In the genomic region with DNA sequence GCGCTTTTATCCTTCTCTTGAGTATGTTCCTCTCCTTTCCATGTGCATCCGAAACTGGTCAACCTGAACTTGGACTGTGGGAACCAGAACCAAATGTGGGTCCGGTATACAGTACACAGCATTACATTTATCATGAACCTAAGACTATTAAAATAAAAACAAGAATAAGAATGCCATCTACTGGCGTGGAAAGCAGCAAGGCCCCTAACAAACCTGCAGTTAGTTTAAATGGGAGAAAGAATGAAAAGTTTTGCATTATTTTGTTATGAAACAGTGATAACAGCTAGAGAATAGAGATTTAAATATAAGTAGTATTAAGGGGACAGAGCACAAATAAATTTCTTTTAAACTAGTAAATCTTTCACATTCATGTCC, we compare ENCODE assay signal across 10 cellular contexts.
DNase-seq lines count a peak whose midpoint lies in the region; ATAC-seq and TF ChIP-seq lines count a peak whose summit lies in the region.
"Had no signal": no experiment of that assay in that cellular context is flagged by ENCODE, and none has a peak within 500 bp of the region (broad histone marks: within the 10 kb centered on the region; RNA-seq: fewer than 3 reads in every experiment).

No MANE protein-coding gene starts in this region.

- WGBS in mammary epithelial cell (ENCODE audit: low coverage, missing lambda C conversion rate) = 80% methylated on average over 4 of the region's 4 CpGs

- H3K79me2 ChIP-seq in KMS-11 (ENCODE audit: insufficient read depth, low read depth) (no peaks in the 10 kb centered on the region), mammary epithelial cell (ENCODE audit: insufficient read depth, low read length) (no peaks in the 10 kb centered on the region)

- BruUV-seq in mammary epithelial cell (replicated peaks; lab: Mats Ljungman, UMichigan) = no TSS peak

- dilution Hi-C loops in mammary epithelial cell (cut with HindIII; ENCODE audit: low sequenced_read_pairs) = no loop called here

- no peaks in the 10 kb centered on the region for H3K27me3 ChIP-seq in KMS-11 (ENCODE audit: insufficient read depth, low read depth)
- no peaks in the 10 kb centered on the region for H3K27me3 ChIP-seq in mammary epithelial cell (ENCODE audit: insufficient read depth, low read length)
- H3K27me3 ChIP-seq in gastrocnemius medialis = no peaks in the 10 kb centered on the region
- H3K27me3 ChIP-seq: neutrophil had no signal

- H3K9me3 ChIP-seq in mammary epithelial cell (replicated peaks; ENCODE audit: insufficient read depth, low read length) = no peaks in the 10 kb centered on the region
- no peaks in the 10 kb centered on the region for H3K9me3 ChIP-seq in gastrocnemius medialis
- H3K9me3 ChIP-seq: neutrophil had no signal

- H3K36me3 ChIP-seq in KMS-11 (ENCODE audit: insufficient read depth) (no peaks in the 10 kb centered on the region), mammary epithelial cell (ENCODE audit: insufficient read depth, low read length) (no peaks in the 10 kb centered on the region), gastrocnemius medialis (no peaks in the 10 kb centered on the region)
- H3K36me3 ChIP-seq: neutrophil had no signal

- intact Hi-C loops in mammary epithelial cell (cut with micrococcal nuclease) = loop anchor here (1.0 to 5.0 kb wide), 3 partner anchors 226 to 1109 kb away; no protein-coding TSS in a partner anchor
- intact Hi-C loops in gastrocnemius medialis (cut with DNase I; ENCODE audit: low total_unique reads) = no loop called here

- H2AFZ ChIP-seq in KMS-11 (ENCODE audit: low read depth) (peak overlapping the region; percentile 72), mammary epithelial cell (ENCODE audit: low read depth, low read length) (no peak overlapping the region)

- DNase-seq in GM13976 (ENCODE audit: low spot score) (no peak), mammary epithelial cell (no peak), gastrocnemius medialis (no peak), SK-N-DZ (ENCODE audit: low spot score) (no peak), SIG-M5 (lab: John Stamatoyannopoulos, UW) (no peak)
- DNase-seq: NCI-H510A treated with DMSO at 0.1 percent for 48 hours had no signal

- no peak for TF ChIP-seq POLR2A in gastrocnemius medialis (IDR thresholded peaks at IDR 0.05)

- H3K4me2 ChIP-seq in KMS-11 (peak overlapping the region; percentile 36; the same call in 1 of the 2 replicates), mammary epithelial cell (ENCODE audit: insufficient read depth, low read depth, low read length) (no peak overlapping the region)

- H3K4me3 ChIP-seq in KMS-11 (IDR thresholded peaks at IDR 0.05; ENCODE audit: insufficient read depth, low read depth, low read length) = no peak overlapping the region
- no peak overlapping the region for H3K4me3 ChIP-seq in mammary epithelial cell (replicated peaks in 1 of 3; ENCODE audit: insufficient read depth in 1 of 3, low read depth in 2 of 3, low read length in 3 of 3)
- no peak overlapping the region for H3K4me3 ChIP-seq in gastrocnemius medialis

- H3K9ac ChIP-seq in KMS-11 (no peak overlapping the region), mammary epithelial cell (ENCODE audit: insufficient read depth, low read length) (no peak overlapping the region)

- H3K4me1 ChIP-seq in KMS-11 (ENCODE audit: low read depth, poor library complexity, severe bottlenecking) (peaks cover 19% of the 10 kb centered on the region), mammary epithelial cell (ENCODE audit: insufficient read depth, low read length) (no peaks in the 10 kb centered on the region), gastrocnemius medialis (no peaks in the 10 kb centered on the region)

- H4K20me1 ChIP-seq in KMS-11 (ENCODE audit: insufficient read depth) (no peaks in the 10 kb centered on the region), mammary epithelial cell (ENCODE audit: insufficient read depth, low read length) (no peaks in the 10 kb centered on the region)

- peak; percentile 28 for ATAC-seq in GM21381 (IDR thresholded peaks at IDR 0.05; ENCODE audit: unreplicated experiment)
- no peak for ATAC-seq in gastrocnemius medialis
- no peak for ATAC-seq in HG02759 (IDR thresholded peaks at IDR 0.05; ENCODE audit: unreplicated experiment)

- TF ChIP-seq CTCF in GM13976 (IDR thresholded peaks at IDR 0.05; ENCODE audit: borderline replicate concordance, control extremely low read depth, extremely low read depth, insufficient read depth, missing control alignments) = peak; percentile 9
- no peak for TF ChIP-seq CTCF in KMS-11 (conservative IDR thresholded peaks at IDR 0.05; ENCODE audit: low read depth, low read length)
- TF ChIP-seq CTCF in mammary epithelial cell (conservative IDR thresholded peaks at IDR 0.05 in 1 of 2, IDR thresholded peaks at IDR 0.05 in 1 of 2; ENCODE audit: extremely low read depth in 1 of 2, insufficient read depth in 1 of 2, low read depth in 1 of 2, low read length in 2 of 2) = peak; percentile 17 to 41
- TF ChIP-seq CTCF in gastrocnemius medialis (IDR thresholded peaks at IDR 0.05 in 4 of 5, conservative IDR thresholded peaks at IDR 0.05 in 1 of 5) = no peak

- in situ Hi-C loops in GM13976 (cut with MboI; ENCODE audit: low sequenced_read_pairs, unreplicated experiment) = no loop called here
- in situ Hi-C loops in mammary epithelial cell (cut with MboI; ENCODE audit: low sequenced_read_pairs in 2 of 2) = no loop called here
- in situ Hi-C loops in gastrocnemius medialis (cut with MboI; ENCODE audit: low sequenced_read_pairs in 4 of 4) = no loop called here

- CTCF ChIA-PET in mammary epithelial cell (lab: Charles Lee; ENCODE audit: low non-redundant PET) = no interaction called here

- H3K27ac ChIP-seq in KMS-11 (peak overlapping the region; percentile 40; the same call in 1 of the 2 replicates), mammary epithelial cell (ENCODE audit: insufficient read depth, low read depth, low read length) (no peak overlapping the region), gastrocnemius medialis (no peak overlapping the region)
- H3K27ac ChIP-seq: neutrophil had no signal

Comparison
In these comparisons a context has a peak if more than half of its experiments do, and no peak if none do; other contexts are left out.
1. CTCF ChIP-seq: peak in GM13976 (single experiment) and mammary epithelial cell (2 of 2); none in KMS-11 (single experiment) and gastrocnemius medialis (0 of 5).